ENCODE assay signal across 8 cellular contexts in the genomic region with DNA sequence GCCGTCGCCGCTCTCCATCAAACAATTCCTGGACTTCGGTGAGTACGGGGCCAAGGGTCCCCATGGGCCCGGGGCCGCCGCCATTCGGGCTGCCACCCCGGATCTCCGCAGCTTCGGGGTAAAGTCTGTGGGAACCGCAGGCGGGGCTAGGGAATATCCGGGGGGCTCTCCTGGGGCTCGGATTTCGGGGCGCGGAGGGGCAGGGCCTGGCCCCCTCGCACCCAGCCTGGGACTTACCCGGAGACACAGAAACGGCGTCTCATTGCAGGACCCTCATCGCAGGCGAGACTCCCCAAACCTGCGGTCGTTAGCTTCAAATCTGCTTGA. TPM values are rescaled to one million over a fixed set of nuclear protein-coding genes. Genes with fewer than 3 reads are reported as not detected.
DNase-seq lines count a peak whose midpoint lies in the region; TF ChIP-seq lines count a peak whose summit lies in the region.

No MANE protein-coding gene starts in this region.

- peak; percentile 5 for DNase-seq in activated T-cell treated with anti-CD3 and anti-CD28 coated beads for 1 hour (ENCODE audit: low read depth)
- DNase-seq in activated T-cell treated with anti-CD3 and anti-CD28 coated beads for 4 hours = no peak
- no peak for DNase-seq in LNCaP clone FGC (ENCODE audit: low read depth)
- no peak for DNase-seq in mammary epithelial cell
- no peak for DNase-seq in GM13977 (ENCODE audit: low spot score)
- DNase-seq in HK-2 (ENCODE audit: unreplicated experiment) = no peak
- no peak for DNase-seq in D341Med (ENCODE audit: low spot score)

- H3K36me3 ChIP-seq in mammary epithelial cell (ENCODE audit: insufficient read depth, low read length) (no peaks in the 10 kb centered on the region), muscle layer of colon (ENCODE audit: insufficient read depth, low read length) (no peaks in the 10 kb centered on the region)

- peak overlapping the region; percentile 84 for H3K4me2 ChIP-seq in mammary epithelial cell (ENCODE audit: insufficient read depth, low read depth, low read length)

- H4K20me1 ChIP-seq in mammary epithelial cell (ENCODE audit: insufficient read depth, low read length) = no peaks in the 10 kb centered on the region

- H3K4me3 ChIP-seq in LNCaP clone FGC (ENCODE audit: low read depth, low read length) (peak overlapping the region; percentile 69), mammary epithelial cell (replicated peaks in 1 of 3; ENCODE audit: insufficient read depth in 1 of 3, low read depth in 2 of 3, low read length in 3 of 3) (peak overlapping the region; percentile 60 to 63 (median 62)), muscle layer of colon (ENCODE audit: low read depth in 1 of 2, low read length in 2 of 2) (peak overlapping the region; percentile 49 to 70)

- intact Hi-C loops in mammary epithelial cell (cut with micrococcal nuclease) = loop anchor here (2.0 to 5.0 kb wide), 2 partner anchors 38 to 69 kb away; no protein-coding TSS in a partner anchor

- H3K9ac ChIP-seq in mammary epithelial cell (ENCODE audit: insufficient read depth, low read length) (peak overlapping the region; percentile 48), muscle layer of colon (ENCODE audit: low read length) (no peak overlapping the region)

- H3K27me3 ChIP-seq in mammary epithelial cell (ENCODE audit: insufficient read depth, low read length) (no peaks in the 10 kb centered on the region), muscle layer of colon (ENCODE audit: control insufficient read depth in 1 of 2, insufficient read depth in 2 of 2, low read length in 2 of 2) (peaks cover 0 to 6% of the 10 kb centered on the region in 2 donors)

- TF ChIP-seq CTCF in LNCaP clone FGC (IDR thresholded peaks at IDR 0.05; ENCODE audit: control insufficient read depth, extremely low read depth, insufficient read depth) (no peak), mammary epithelial cell (conservative IDR thresholded peaks at IDR 0.05 in 1 of 2, IDR thresholded peaks at IDR 0.05 in 1 of 2; ENCODE audit: extremely low read depth in 1 of 2, insufficient read depth in 1 of 2, low read depth in 1 of 2, low read length in 2 of 2) (no peak), GM13977 (IDR thresholded peaks at IDR 0.05; ENCODE audit: extremely low read depth, insufficient read depth, missing control alignments) (no peak)

- no peaks in the 10 kb centered on the region for H3K79me2 ChIP-seq in mammary epithelial cell (ENCODE audit: insufficient read depth, low read length)

- 44% methylated on average over 8 of the region's 27 CpGs for WGBS in mammary epithelial cell (ENCODE audit: low coverage, missing lambda C conversion rate)

- no TSS peak for BruUV-seq in mammary epithelial cell (replicated peaks; lab: Mats Ljungman, UMichigan)

- peaks cover 4% of the 10 kb centered on the region for H3K4me1 ChIP-seq in mammary epithelial cell (ENCODE audit: insufficient read depth, low read length)
- H3K4me1 ChIP-seq in muscle layer of colon (ENCODE audit: insufficient read depth, low read length) = peaks cover 5% of the 10 kb centered on the region

- H3K9me3 ChIP-seq in mammary epithelial cell (replicated peaks; ENCODE audit: insufficient read depth, low read length) (no peaks in the 10 kb centered on the region), muscle layer of colon (ENCODE audit: low read length) (no peaks in the 10 kb centered on the region)

- H3K27ac ChIP-seq in mammary epithelial cell (ENCODE audit: insufficient read depth, low read depth, low read length) (no peak overlapping the region), muscle layer of colon (ENCODE audit: low read depth, low read length) (peak overlapping the region; percentile 61)

- CTCF ChIA-PET in mammary epithelial cell (lab: Charles Lee; ENCODE audit: low non-redundant PET) = no interaction called here

- dilution Hi-C loops in mammary epithelial cell (cut with HindIII; ENCODE audit: low sequenced_read_pairs) = no loop called here

- in situ Hi-C loops in mammary epithelial cell (cut with MboI; ENCODE audit: low sequenced_read_pairs in 2 of 2) = no loop called here
- in situ Hi-C loops in GM13977 (cut with MboI; ENCODE audit: low pct_unique_long_range_greater_than_20kb, low sequenced_read_pairs, unreplicated experiment) = no loop called here

- peak overlapping the region; percentile 86 for H2AFZ ChIP-seq in mammary epithelial cell (ENCODE audit: low read depth, low read length)

RNA-seq across cellular contexts. Expression of gene PDK3, which starts 0.4 kb away (rescaled TPM):
- total RNA-seq in mammary epithelial cell = 1 to 10 TPM; 1.2 to 6.0 TPM
- polyA plus RNA-seq in mammary epithelial cell = 9.2 TPM
- 15.6 TPM for polyA minus RNA-seq in mammary epithelial cell
